In genomic region chr1:32464191-32464715, GRCh38 we compare ENCODE assay signal across 8 cellular contexts. TPM values are rescaled to one million over a fixed set of nuclear protein-coding genes. Genes with fewer than 3 reads are reported as not detected.
DNase-seq lines count a peak whose midpoint lies in the region; TF ChIP-seq lines count a peak whose summit lies in the region.

No MANE protein-coding gene starts in this region.

- no peak for DNase-seq in BJ (ENCODE audit: low read depth)
- DNase-seq in NCI-H2107 (lab: John Stamatoyannopoulos, UW), result peak; percentile 17
- no peak for DNase-seq in colonic mucosa
- DNase-seq in midbrain (lab: John Stamatoyannopoulos, UW), result peak; percentile 62
- DNase-seq in stimulated activated CD4-positive, alpha-beta T cell treated with anti-CD3 and anti-CD28 coated beads, Interleukin-2, amount 100 ng/mL, for 24 hours, result no peak
- DNase-seq in NCI-H1048 (lab: John Stamatoyannopoulos, UW), result no peak
- no peak for DNase-seq in Caco-2
- DNase-seq in SIG-M5 (lab: John Stamatoyannopoulos, UW), result no peak

- intact Hi-C loops in colonic mucosa (cut with DNase I), result no loop called here
- intact Hi-C loops in Caco-2 (cut with micrococcal nuclease; ENCODE audit: unreplicated experiment), result no loop called here

- H3K27me3 Mint-ChIP-seq in Caco-2 (ENCODE audit: insufficient read depth, unreplicated experiment), result peaks cover 3% of the 10 kb centered on the region

- POLR2A ChIA-PET in BJ (lab: Charles Lee) (no interaction called here), Caco-2 (lab: Charles Lee) (no interaction called here)

- CTCF ChIA-PET in BJ (lab: Yijun Ruan, JAX), result interaction anchor here (0.7 to 1.2 kb wide), 3 partner anchors 36 to 428 kb away, joined by 3 to 4 read pairs (median 4); no protein-coding TSS in a partner anchor
- CTCF ChIA-PET in Caco-2 (lab: Charles Lee), result no interaction called here

- H3K4me3 Mint-ChIP-seq in Caco-2 (ENCODE audit: unreplicated experiment), result no peak overlapping the region

- H3K4me3 ChIP-seq in BJ (ENCODE audit: low read depth, low read length) (peak overlapping the region; percentile 22), colonic mucosa (peak overlapping the region; percentile 38), Caco-2 (ENCODE audit: low read depth, low read length) (no peak overlapping the region)

- H3K9ac ChIP-seq in colonic mucosa (ENCODE audit: low read depth in 2 of 2, low read length in 2 of 2), result no peak overlapping the region

- TF ChIP-seq CTCF in BJ (IDR thresholded peaks at IDR 0.05; ENCODE audit: insufficient read depth, low read depth, low read length) (no peak), colonic mucosa (IDR thresholded peaks at IDR 0.05) (no peak), Caco-2 (IDR thresholded peaks at IDR 0.05; ENCODE audit: insufficient read depth in 1 of 2, low read depth in 1 of 2, low read length in 1 of 2, severe bottlenecking in 1 of 2, unreplicated experiment in 1 of 2) (no peak)

- H3K27ac ChIP-seq in colonic mucosa, result no peak overlapping the region

- H3K9me3 ChIP-seq in colonic mucosa (no peaks in the 10 kb centered on the region), Caco-2 (no peaks in the 10 kb centered on the region)

- peaks cover 16% of the 10 kb centered on the region for H3K4me1 ChIP-seq in colonic mucosa
- H3K4me1 ChIP-seq in Caco-2, result no peaks in the 10 kb centered on the region

- peaks cover 3% of the 10 kb centered on the region for H3K9me3 Mint-ChIP-seq in Caco-2 (ENCODE audit: unreplicated experiment)

- no peaks in the 10 kb centered on the region for H3K4me1 Mint-ChIP-seq in Caco-2 (ENCODE audit: low read depth, unreplicated experiment)

- no peak overlapping the region for H3K27ac Mint-ChIP-seq in Caco-2 (ENCODE audit: unreplicated experiment)

- peaks cover 28% of the 10 kb centered on the region for H3K27me3 ChIP-seq in BJ (ENCODE audit: control insufficient read depth, insufficient read depth, low read length)
- H3K27me3 ChIP-seq in colonic mucosa, result peaks cover 27% of the 10 kb centered on the region
- H3K27me3 ChIP-seq in Caco-2 (replicated peaks; ENCODE audit: control insufficient read depth, insufficient read depth, low read length), result no peaks in the 10 kb centered on the region

- no peaks in the 10 kb centered on the region for H3K36me3 Mint-ChIP-seq in Caco-2 (ENCODE audit: insufficient read depth, unreplicated experiment)

- H3K36me3 ChIP-seq in BJ (ENCODE audit: control insufficient read depth, insufficient read depth, low read length) (no peaks in the 10 kb centered on the region), colonic mucosa (no peaks in the 10 kb centered on the region), Caco-2 (ENCODE audit: control insufficient read depth, insufficient read depth, low read length) (no peaks in the 10 kb centered on the region)

- no TSS peak for BruUV-seq in Caco-2 (replicated peaks; lab: Mats Ljungman, UMichigan)

RNA-seq across cellular contexts. Expression of gene ZBTB8B, which starts 0.6 kb away (rescaled TPM):
- polyA plus RNA-seq in BJ (2011; rRNA removed), result not detected in 2 replicates
- polyA minus RNA-seq in BJ (2011; rRNA and poly(A)+ RNA removed), result not detected in 2 replicates
- not detected for total RNA-seq in colonic mucosa
- not detected in 2 replicates for total RNA-seq in Caco-2 (2022)

Comparison
In these comparisons a context has a peak if more than half of its experiments do, and no peak if none do; other contexts are left out.
1. DNase-seq: peak in NCI-H2107 (single experiment) and midbrain (single experiment); none in BJ (single experiment), colonic mucosa (single experiment), stimulated activated CD4-positive, alpha-beta T cell treated with anti-CD3 and anti-CD28 coated beads, Interleukin-2, amount 100 ng/mL, for 24 hours (0 of 2), NCI-H1048 (single experiment), Caco-2 (0 of 2) and SIG-M5 (single experiment).